8 cellular contexts compared by ENCODE assay signal in genomic region chr10:96374639-96374984, GRCh38. TPM values are rescaled to one million over a fixed set of nuclear protein-coding genes. Genes with fewer than 3 reads are reported as not detected.
DNase-seq lines count a peak whose midpoint lies in the region; ATAC-seq, FAIRE-seq and TF ChIP-seq lines count a peak whose summit lies in the region.

No MANE protein-coding gene starts in this region.

- H3K18ac ChIP-seq in mesendoderm (ENCODE audit: low read length) = no peak overlapping the region

- no peak overlapping the region for H2BK5ac ChIP-seq in mesendoderm (ENCODE audit: low read length)

- no peak for FAIRE-seq in A549 (lab: Jason Lieb, UNC)

- no peak overlapping the region for H4K5ac ChIP-seq in mesendoderm (ENCODE audit: low read length)

- H3K27ac ChIP-seq in A549 = peak overlapping the region; percentile 59 to 82; a peak in 4 of 6 replicates
- no peak overlapping the region for H3K27ac ChIP-seq in mesendoderm (ENCODE audit: low read depth, low read length)

- H3K23ac ChIP-seq in mesendoderm (ENCODE audit: low read length) = no peak overlapping the region

- ATAC-seq in A549 = peak; percentile 15 to 19; a peak in 5 of 6 replicates
- ATAC-seq in HG02610 (IDR thresholded peaks at IDR 0.05; ENCODE audit: unreplicated experiment) = no peak
- ATAC-seq in HG02588 (IDR thresholded peaks at IDR 0.05; ENCODE audit: unreplicated experiment) = no peak
- ATAC-seq in HG02870 (IDR thresholded peaks at IDR 0.05; ENCODE audit: unreplicated experiment) = no peak

- peak overlapping the region; percentile 80 for H3K4me2 ChIP-seq in A549
- peak overlapping the region; percentile 4 for H3K4me2 ChIP-seq in mesendoderm (ENCODE audit: low read length)

- TF ChIP-seq CTCF in A549 (IDR thresholded peaks at IDR 0.05) (no peak), GM12865 (IDR thresholded peaks at IDR 0.05; ENCODE audit: insufficient read depth, low read depth, low read length, missing control alignments) (no peak)

- H4K8ac ChIP-seq in mesendoderm (ENCODE audit: low read depth, low read length) = no peak overlapping the region

- H3K4me1 ChIP-seq in A549 (peaks cover 7% of the 10 kb centered on the region; the same call in 1 of the 3 replicates), adipocyte (ENCODE audit: control insufficient read depth, insufficient read depth, low read length) (no peaks in the 10 kb centered on the region), mesendoderm (ENCODE audit: control insufficient read depth, low read depth, low read length) (no peaks in the 10 kb centered on the region)

- CTCF ChIA-PET in A549 (lab: Yijun Ruan, JAX) = interaction anchor here (0.7 to 7.6 kb wide), 36 partner anchors 9 to 835 kb away, joined by 3 to 105 read pairs (median 4); partner anchors contain the start of gene TLL2

- H3K79me1 ChIP-seq in mesendoderm (ENCODE audit: low read length) = no peaks in the 10 kb centered on the region

- 53% methylated on average over 3 of the region's 9 CpGs for WGBS in A549 (ENCODE audit: missing lambda C conversion rate)
- WGBS in mesendoderm (ENCODE audit: extremely low coverage, insufficient coverage, low lambda C conversion rate) = no CpG with 5 or more reads among the region's 9 CpGs

- no peaks in the 10 kb centered on the region for H3K79me2 ChIP-seq in mesendoderm (ENCODE audit: control insufficient read depth, insufficient read depth, low read length)

- no peak overlapping the region for H2BK15ac ChIP-seq in mesendoderm (replicated peaks; ENCODE audit: low read depth)

- no peak for TF ChIP-seq EP300 in A549 (IDR thresholded peaks at IDR 0.05)

- H3K27me3 ChIP-seq in adipocyte (replicated peaks; ENCODE audit: control insufficient read depth, insufficient read depth, low read length) = peaks cover 18% of the 10 kb centered on the region
- H3K27me3 ChIP-seq in mesendoderm (ENCODE audit: insufficient read depth, low read length, poor library complexity) = no peaks in the 10 kb centered on the region

- H3K36me3 ChIP-seq in adipocyte (ENCODE audit: control insufficient read depth, insufficient read depth, low read length, severe bottlenecking) (no peaks in the 10 kb centered on the region), mesendoderm (ENCODE audit: control insufficient read depth, insufficient read depth, low read length) (no peaks in the 10 kb centered on the region)

- H3K9me3 ChIP-seq in A549 = no peaks in the 10 kb centered on the region
- H3K9me3 ChIP-seq in adipocyte (ENCODE audit: control insufficient read depth, low read length) = no peaks in the 10 kb centered on the region

- no peak for DNase-seq in A549 (ENCODE audit: low read depth in 1 of 2, low spot score in 1 of 2)
- DNase-seq in GM12865 (ENCODE audit: low read depth) = no peak
- DNase-seq in adipocyte (ENCODE audit: low read depth) = no peak
- DNase-seq in mesendoderm = peak; percentile 60
- DNase-seq in amniotic stem cell (lab: John Stamatoyannopoulos, UW) = no peak

- H3K56ac ChIP-seq in mesendoderm (ENCODE audit: low read length) = peak overlapping the region; percentile 89

- H3K9ac ChIP-seq in adipocyte (ENCODE audit: low read length) = no peak overlapping the region
- H3K9ac ChIP-seq in mesendoderm (ENCODE audit: low read length) = no peak overlapping the region

- POLR2A ChIA-PET in A549 (lab: Yijun Ruan, JAX) = interaction anchor here (1.3 kb wide), 1 partner anchor 245 kb away, joined by 4 read pairs; the partner anchor contains the start of gene ZNF518A

- no peak overlapping the region for H3K4ac ChIP-seq in mesendoderm (ENCODE audit: low read depth, low read length)

- peak overlapping the region; percentile 42 for H3K4me3 ChIP-seq in A549
- peak overlapping the region; percentile 55 for H3K4me3 ChIP-seq in GM12865 (ENCODE audit: low read depth, low read length)
- peak overlapping the region; percentile 81 for H3K4me3 ChIP-seq in adipocyte (ENCODE audit: low read length)
- no peak overlapping the region for H3K4me3 ChIP-seq in mesendoderm (ENCODE audit: low read length)

- no peak overlapping the region for H2BK120ac ChIP-seq in mesendoderm (ENCODE audit: low read depth, low read length)

- TF ChIP-seq RAD21 in A549 (conservative IDR thresholded peaks at IDR 0.05 in 1 of 2, IDR thresholded peaks at IDR 0.05 in 1 of 2) = no peak

- no peak overlapping the region for H2AK5ac ChIP-seq in mesendoderm (ENCODE audit: low read length)

- no peak for TF ChIP-seq POLR2A in A549 (IDR thresholded peaks at IDR 0.05; ENCODE audit: low read length)

TF ChIP-seq in A549, 52 proteins besides CTCF, POLR2A, EP300 and RAD21:
- TF ChIP-seq SREBF2 (IDR thresholded peaks at IDR 0.05) (no peak), HEYL (CRISPR knock-in tag; IDR thresholded peaks at IDR 0.05) (no peak), MAFK (IDR thresholded peaks at IDR 0.05; ENCODE audit: partially characterized antibody) (no peak), CHD2 (IDR thresholded peaks at IDR 0.05; ENCODE audit: low read length, partially characterized antibody) (no peak)

RNA-seq across cellular contexts. Expression of gene OPALIN, which starts 15.8 kb away (rescaled TPM):
- polyA plus RNA-seq in A549 (2011; rRNA removed) = not detected in 2 replicates
- not detected in 2 replicates for polyA plus RNA-seq in A549 (2012; cell fraction: cytosol; rRNA removed)
- polyA plus RNA-seq in A549 (2012; cell fraction: nucleus; rRNA removed) = not detected in 2 replicates
- not detected in 3 replicates for polyA plus RNA-seq in A549 (2017; fragmentation: RNase III; extraction: RNeasy Plus Mini Kit Qiagen cat#74134 plus additional on column Dnase treatment)
- not detected in 2 replicates for polyA minus RNA-seq in A549 (2011; rRNA and poly(A)+ RNA removed)
- not detected for polyA plus RNA-seq in mesendoderm (2013, experiment 1 of 2)
- 0.03 TPM for polyA plus RNA-seq in mesendoderm (2013, experiment 2 of 2)

Comparison
In these comparisons a context has a peak if more than half of its experiments do, and no peak if none do; other contexts are left out.
1. ATAC-seq: peak in A549 (2 of 2); none in HG02610 (single experiment), HG02588 (single experiment) and HG02870 (single experiment).